Comparison of ENCODE assay signal across 1 cellular context in the genomic region with DNA sequence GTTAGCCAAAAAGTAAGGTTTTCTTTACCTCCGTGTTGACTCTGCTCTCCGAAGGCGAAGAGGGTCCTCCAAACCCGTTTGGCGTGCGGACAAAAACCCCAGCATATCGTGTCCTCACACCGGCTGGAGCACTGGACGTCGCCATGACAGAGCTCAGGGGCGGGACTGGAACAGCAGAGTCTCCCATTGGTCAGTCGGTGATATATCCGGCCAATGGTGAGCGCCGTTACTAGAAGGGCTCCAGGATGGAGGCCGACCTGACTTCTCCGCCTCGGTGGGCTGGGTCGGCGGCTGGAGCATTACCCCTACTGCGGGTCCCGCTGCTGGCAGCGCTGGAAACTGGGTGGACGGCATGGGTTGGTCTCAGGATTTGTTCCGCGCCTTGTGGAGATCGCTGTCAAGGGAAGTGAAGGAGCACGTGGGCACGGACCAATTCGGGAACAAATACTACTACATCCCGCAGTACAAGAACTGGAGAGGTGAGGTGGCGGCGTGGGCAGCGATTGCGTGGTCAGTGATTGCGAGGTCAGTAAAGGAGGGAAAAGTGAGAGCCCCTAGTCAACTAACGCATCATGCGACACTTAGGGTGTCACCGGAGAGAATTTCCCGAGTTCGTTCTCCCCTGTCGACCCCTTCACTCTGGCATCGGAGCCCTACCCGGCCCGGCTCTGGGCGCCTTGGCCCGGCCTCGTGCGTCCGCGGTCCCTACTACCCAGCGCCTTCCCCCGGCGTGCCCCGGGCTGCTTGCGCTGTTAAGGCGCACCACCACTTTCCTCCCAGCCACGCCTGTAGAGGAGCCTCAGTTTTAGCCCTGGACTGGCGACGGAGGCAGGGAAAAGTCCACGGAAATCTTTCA.
TF ChIP-seq lines count a peak whose summit lies in the region.

A gene with protein sequence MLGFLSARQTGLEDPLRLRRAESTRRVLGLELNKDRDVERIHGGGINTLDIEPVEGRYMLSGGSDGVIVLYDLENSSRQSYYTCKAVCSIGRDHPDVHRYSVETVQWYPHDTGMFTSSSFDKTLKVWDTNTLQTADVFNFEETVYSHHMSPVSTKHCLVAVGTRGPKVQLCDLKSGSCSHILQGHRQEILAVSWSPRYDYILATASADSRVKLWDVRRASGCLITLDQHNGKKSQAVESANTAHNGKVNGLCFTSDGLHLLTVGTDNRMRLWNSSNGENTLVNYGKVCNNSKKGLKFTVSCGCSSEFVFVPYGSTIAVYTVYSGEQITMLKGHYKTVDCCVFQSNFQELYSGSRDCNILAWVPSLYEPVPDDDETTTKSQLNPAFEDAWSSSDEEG (minus strand): TSS at position 167 of the 856 bp plus-strand sequence. CDS start 62 bp downstream, at position 105.
A gene with protein sequence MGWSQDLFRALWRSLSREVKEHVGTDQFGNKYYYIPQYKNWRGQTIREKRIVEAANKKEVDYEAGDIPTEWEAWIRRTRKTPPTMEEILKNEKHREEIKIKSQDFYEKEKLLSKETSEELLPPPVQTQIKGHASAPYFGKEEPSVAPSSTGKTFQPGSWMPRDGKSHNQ (plus strand): TSS at position 302 of the 856 bp plus-strand sequence. CDS start 51 bp downstream, at position 353.

TF ChIP-seq in GM23338, 12 proteins besides CTCF, POLR2A, EP300 and RAD21:
- TF ChIP-seq, protein P1, sequence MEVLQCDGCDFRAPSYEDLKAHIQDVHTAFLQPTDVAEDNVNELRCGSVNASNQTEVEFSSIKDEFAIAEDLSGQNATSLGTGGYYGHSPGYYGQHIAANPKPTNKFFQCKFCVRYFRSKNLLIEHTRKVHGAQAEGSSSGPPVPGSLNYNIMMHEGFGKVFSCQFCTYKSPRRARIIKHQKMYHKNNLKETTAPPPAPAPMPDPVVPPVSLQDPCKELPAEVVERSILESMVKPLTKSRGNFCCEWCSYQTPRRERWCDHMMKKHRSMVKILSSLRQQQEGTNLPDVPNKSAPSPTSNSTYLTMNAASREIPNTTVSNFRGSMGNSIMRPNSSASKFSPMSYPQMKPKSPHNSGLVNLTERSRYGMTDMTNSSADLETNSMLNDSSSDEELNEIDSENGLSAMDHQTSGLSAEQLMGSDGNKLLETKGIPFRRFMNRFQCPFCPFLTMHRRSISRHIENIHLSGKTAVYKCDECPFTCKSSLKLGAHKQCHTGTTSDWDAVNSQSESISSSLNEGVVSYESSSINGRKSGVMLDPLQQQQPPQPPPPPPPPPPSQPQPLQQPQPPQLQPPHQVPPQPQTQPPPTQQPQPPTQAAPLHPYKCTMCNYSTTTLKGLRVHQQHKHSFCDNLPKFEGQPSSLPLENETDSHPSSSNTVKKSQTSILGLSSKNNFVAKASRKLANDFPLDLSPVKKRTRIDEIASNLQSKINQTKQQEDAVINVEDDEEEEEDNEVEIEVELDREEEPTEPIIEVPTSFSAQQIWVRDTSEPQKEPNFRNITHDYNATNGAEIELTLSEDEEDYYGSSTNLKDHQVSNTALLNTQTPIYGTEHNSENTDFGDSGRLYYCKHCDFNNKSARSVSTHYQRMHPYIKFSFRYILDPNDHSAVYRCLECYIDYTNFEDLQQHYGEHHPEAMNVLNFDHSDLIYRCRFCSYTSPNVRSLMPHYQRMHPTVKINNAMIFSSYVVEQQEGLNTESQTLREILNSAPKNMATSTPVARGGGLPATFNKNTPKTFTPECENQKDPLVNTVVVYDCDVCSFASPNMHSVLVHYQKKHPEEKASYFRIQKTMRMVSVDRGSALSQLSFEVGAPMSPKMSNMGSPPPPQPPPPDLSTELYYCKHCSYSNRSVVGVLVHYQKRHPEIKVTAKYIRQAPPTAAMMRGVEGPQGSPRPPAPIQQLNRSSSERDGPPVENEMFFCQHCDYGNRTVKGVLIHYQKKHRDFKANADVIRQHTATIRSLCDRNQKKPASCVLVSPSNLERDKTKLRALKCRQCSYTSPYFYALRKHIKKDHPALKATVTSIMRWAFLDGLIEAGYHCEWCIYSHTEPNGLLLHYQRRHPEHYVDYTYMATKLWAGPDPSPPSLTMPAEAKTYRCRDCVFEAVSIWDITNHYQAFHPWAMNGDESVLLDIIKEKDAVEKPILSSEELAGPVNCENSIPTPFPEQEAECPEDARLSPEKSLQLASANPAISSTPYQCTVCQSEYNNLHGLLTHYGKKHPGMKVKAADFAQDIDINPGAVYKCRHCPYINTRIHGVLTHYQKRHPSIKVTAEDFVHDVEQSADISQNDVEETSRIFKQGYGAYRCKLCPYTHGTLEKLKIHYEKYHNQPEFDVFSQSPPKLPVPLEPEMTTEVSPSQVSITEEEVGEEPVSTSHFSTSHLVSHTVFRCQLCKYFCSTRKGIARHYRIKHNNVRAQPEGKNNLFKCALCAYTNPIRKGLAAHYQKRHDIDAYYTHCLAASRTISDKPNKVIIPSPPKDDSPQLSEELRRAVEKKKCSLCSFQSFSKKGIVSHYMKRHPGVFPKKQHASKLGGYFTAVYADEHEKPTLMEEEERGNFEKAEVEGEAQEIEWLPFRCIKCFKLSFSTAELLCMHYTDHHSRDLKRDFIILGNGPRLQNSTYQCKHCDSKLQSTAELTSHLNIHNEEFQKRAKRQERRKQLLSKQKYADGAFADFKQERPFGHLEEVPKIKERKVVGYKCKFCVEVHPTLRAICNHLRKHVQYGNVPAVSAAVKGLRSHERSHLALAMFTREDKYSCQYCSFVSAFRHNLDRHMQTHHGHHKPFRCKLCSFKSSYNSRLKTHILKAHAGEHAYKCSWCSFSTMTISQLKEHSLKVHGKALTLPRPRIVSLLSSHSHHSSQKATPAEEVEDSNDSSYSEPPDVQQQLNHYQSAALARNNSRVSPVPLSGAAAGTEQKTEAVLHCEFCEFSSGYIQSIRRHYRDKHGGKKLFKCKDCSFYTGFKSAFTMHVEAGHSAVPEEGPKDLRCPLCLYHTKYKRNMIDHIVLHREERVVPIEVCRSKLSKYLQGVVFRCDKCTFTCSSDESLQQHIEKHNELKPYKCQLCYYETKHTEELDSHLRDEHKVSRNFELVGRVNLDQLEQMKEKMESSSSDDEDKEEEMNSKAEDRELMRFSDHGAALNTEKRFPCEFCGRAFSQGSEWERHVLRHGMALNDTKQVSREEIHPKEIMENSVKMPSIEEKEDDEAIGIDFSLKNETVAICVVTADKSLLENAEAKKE (CRISPR knock-in tag; IDR thresholded peaks at IDR 0.05) = no peak
- TF ChIP-seq POLR2AphosphoS5 (IDR thresholded peaks at IDR 0.05; ENCODE audit: low read depth) (peak; percentile 79), JUNB (IDR thresholded peaks at IDR 0.05; ENCODE audit: unreplicated experiment) (no peak)
TF ChIP-seq in GM23338: peak in this region for 1.
